Comparison of ENCODE assay signal across 7 cellular contexts in genomic region chr9:120441446-120442279, GRCh38.
DNase-seq lines count a peak whose midpoint lies in the region; ATAC-seq and TF ChIP-seq lines count a peak whose summit lies in the region.

No MANE protein-coding gene starts in this region.

- H3K36me3 Mint-ChIP-seq in IgD-negative memory B cell, result peaks cover 9% of the 10 kb centered on the region
- H3K36me3 Mint-ChIP-seq in T-helper 2 cell treated with Interferon-gamma antibody and Interleukin-4, amounts not matched to agents 5 μg/mL and 100 μg/mL, for 36 hours (ENCODE audit: low read depth), result peaks cover 50% of the 10 kb centered on the region

- H3K9me2 ChIP-seq in hepatocyte (replicated peaks; ENCODE audit: insufficient read depth), result no peaks in the 10 kb centered on the region

- H3K4me3 ChIP-seq in hepatocyte (no peak overlapping the region), thoracic aorta (no peak overlapping the region)

- peaks cover 13 to 15% (median 14%) of the 10 kb centered on the region in 3 donors for H3K4me1 Mint-ChIP-seq in IgD-negative memory B cell
- H3K4me1 Mint-ChIP-seq in T-helper 2 cell treated with Interferon-gamma antibody and Interleukin-4, amounts not matched to agents 5 μg/mL and 100 μg/mL, for 36 hours (ENCODE audit: low read depth), result peaks cover 21% of the 10 kb centered on the region

- no peaks in the 10 kb centered on the region for H4K20me1 ChIP-seq in hepatocyte (ENCODE audit: insufficient read depth, poor library complexity, severe bottlenecking)

- H2AFZ ChIP-seq in hepatocyte, result no peak overlapping the region

- H3K79me2 ChIP-seq in hepatocyte, result no peaks in the 10 kb centered on the region

- no peak overlapping the region for H3K4me2 ChIP-seq in hepatocyte

- TF ChIP-seq CTCF in hepatocyte (IDR thresholded peaks at IDR 0.05; ENCODE audit: poor library complexity) (no peak), thoracic aorta (IDR thresholded peaks at IDR 0.05) (no peak)

- H3K27me3 ChIP-seq in hepatocyte, result no peaks in the 10 kb centered on the region
- no peaks in the 10 kb centered on the region for H3K27me3 ChIP-seq in thoracic aorta (replicated peaks; ENCODE audit: insufficient read depth)

- H3K36me3 ChIP-seq in hepatocyte (replicated peaks; ENCODE audit: insufficient read depth, low read depth), result no peaks in the 10 kb centered on the region
- H3K36me3 ChIP-seq in thoracic aorta, result peaks cover 17% of the 10 kb centered on the region

- H3K9me3 ChIP-seq in hepatocyte (ENCODE audit: low read depth), result no peaks in the 10 kb centered on the region
- H3K9me3 ChIP-seq in thoracic aorta, result no peaks in the 10 kb centered on the region

- H3K9me3 Mint-ChIP-seq in IgD-negative memory B cell, result no peaks in the 10 kb centered on the region
- no peaks in the 10 kb centered on the region for H3K9me3 Mint-ChIP-seq in T-helper 2 cell treated with Interferon-gamma antibody and Interleukin-4, amounts not matched to agents 5 μg/mL and 100 μg/mL, for 36 hours

- peak overlapping the region; percentile 28 to 76 (median 64) for H3K27ac Mint-ChIP-seq in IgD-negative memory B cell
- no peak overlapping the region for H3K27ac Mint-ChIP-seq in T-helper 2 cell treated with Interferon-gamma antibody and Interleukin-4, amounts not matched to agents 5 μg/mL and 100 μg/mL, for 36 hours

- no peak for ATAC-seq in thoracic aorta (ENCODE audit: insufficient number of reproducible peaks, low FRiP score, low read depth)

- WGBS in hepatocyte (ENCODE audit: low lambda C conversion rate, missing lambda C conversion rate), result 84% methylated on average over 9 of the region's 9 CpGs

- H3K4me3 Mint-ChIP-seq in IgD-negative memory B cell, result no peak overlapping the region
- H3K4me3 Mint-ChIP-seq in T-helper 2 cell treated with Interferon-gamma antibody and Interleukin-4, amounts not matched to agents 5 μg/mL and 100 μg/mL, for 36 hours, result no peak overlapping the region

- H3K4me1 ChIP-seq in hepatocyte (ENCODE audit: insufficient read depth), result peaks cover 5% of the 10 kb centered on the region
- H3K4me1 ChIP-seq in thoracic aorta (ENCODE audit: control insufficient read depth in 1 of 2, low read depth in 2 of 2), result peaks cover 21 to 69% of the 10 kb centered on the region in 2 donors

- DNase-seq in amniotic stem cell (lab: John Stamatoyannopoulos, UW) (peak; percentile 40), hepatocyte (ENCODE audit: low spot score) (peak; percentile 33), thoracic aorta (ENCODE audit: low spot score) (no peak), H4 (ENCODE audit: low spot score) (no peak), anterior cingulate cortex (lab: John Stamatoyannopoulos, UW) (no peak)
- DNase-seq in T-helper 2 cell treated with Interferon-gamma antibody and Interleukin-4, amounts not matched to agents 5 μg/mL and 100 μg/mL, for 36 hours (ENCODE audit: low spot score), result no peak

- no peaks in the 10 kb centered on the region for H3K27me3 Mint-ChIP-seq in IgD-negative memory B cell
- H3K27me3 Mint-ChIP-seq in T-helper 2 cell treated with Interferon-gamma antibody and Interleukin-4, amounts not matched to agents 5 μg/mL and 100 μg/mL, for 36 hours (ENCODE audit: low read depth), result no peaks in the 10 kb centered on the region

- H3K27ac ChIP-seq in hepatocyte (peak overlapping the region; percentile 69), thoracic aorta (peak overlapping the region; percentile 4 to 54)

Comparison
In these comparisons a context has a peak if more than half of its experiments do, and no peak if none do; other contexts are left out.
1. DNase-seq: peak in amniotic stem cell (single experiment) and hepatocyte (single experiment); none in thoracic aorta (single experiment), T-helper 2 cell treated with Interferon-gamma antibody and Interleukin-4, amounts not matched to agents 5 μg/mL and 100 μg/mL, for 36 hours (single experiment), H4 (single experiment) and anterior cingulate cortex (0 of 58).